ENCODE assay signal across 2 cellular contexts in the genomic region with DNA sequence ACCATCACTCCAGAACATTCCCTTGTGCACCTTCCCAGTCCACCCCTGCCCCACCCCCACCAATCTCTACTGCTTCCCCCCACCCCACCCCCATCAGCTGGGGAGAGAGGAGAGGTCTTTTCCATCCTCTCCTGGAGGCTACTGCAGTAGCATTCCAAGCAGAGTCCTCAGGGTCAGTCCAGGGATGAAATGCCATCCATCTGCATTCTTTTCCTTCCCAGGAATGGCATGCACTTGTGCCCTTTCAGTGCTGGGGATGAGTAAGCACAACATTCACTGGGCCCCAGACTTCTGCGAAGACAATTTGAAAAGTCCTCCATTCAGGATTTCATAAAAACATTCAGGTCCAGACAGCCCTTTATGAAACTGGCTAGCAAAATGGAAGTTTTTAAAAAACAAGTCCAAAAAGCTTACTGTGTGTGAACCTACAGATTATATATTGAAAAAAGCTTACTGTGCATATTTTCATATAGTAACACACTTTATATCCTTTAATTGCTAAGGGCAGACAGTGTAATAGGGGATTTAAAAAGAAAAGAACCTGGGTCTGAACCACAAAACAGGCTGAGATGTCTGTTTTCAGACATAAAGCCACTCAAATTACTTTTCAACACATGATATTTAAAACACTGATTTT.
TF ChIP-seq lines count a peak whose summit lies in the region.

No MANE protein-coding gene starts in this region.

TF ChIP-seq in Ishikawa, 13 proteins besides CTCF, POLR2A, EP300 and RAD21 (continued from another document):
- TF ChIP-seq FOXM1 (IDR thresholded peaks at IDR 0.05; ENCODE audit: borderline replicate concordance, low read depth) = no peak
- TF ChIP-seq TCF12 (IDR thresholded peaks at IDR 0.05; ENCODE audit: low read depth) = 0 out of 2 replicates have a peak, but pooled peaks have one; percentile 18
- TF ChIP-seq CREB1 (IDR thresholded peaks at IDR 0.05; ENCODE audit: low read depth) = no peak
- no peak for TF ChIP-seq NFIC (IDR thresholded peaks at IDR 0.05)
- TF ChIP-seq TAF1 (IDR thresholded peaks at IDR 0.05; ENCODE audit: low read depth) = no peak
- TF ChIP-seq, protein P1, sequence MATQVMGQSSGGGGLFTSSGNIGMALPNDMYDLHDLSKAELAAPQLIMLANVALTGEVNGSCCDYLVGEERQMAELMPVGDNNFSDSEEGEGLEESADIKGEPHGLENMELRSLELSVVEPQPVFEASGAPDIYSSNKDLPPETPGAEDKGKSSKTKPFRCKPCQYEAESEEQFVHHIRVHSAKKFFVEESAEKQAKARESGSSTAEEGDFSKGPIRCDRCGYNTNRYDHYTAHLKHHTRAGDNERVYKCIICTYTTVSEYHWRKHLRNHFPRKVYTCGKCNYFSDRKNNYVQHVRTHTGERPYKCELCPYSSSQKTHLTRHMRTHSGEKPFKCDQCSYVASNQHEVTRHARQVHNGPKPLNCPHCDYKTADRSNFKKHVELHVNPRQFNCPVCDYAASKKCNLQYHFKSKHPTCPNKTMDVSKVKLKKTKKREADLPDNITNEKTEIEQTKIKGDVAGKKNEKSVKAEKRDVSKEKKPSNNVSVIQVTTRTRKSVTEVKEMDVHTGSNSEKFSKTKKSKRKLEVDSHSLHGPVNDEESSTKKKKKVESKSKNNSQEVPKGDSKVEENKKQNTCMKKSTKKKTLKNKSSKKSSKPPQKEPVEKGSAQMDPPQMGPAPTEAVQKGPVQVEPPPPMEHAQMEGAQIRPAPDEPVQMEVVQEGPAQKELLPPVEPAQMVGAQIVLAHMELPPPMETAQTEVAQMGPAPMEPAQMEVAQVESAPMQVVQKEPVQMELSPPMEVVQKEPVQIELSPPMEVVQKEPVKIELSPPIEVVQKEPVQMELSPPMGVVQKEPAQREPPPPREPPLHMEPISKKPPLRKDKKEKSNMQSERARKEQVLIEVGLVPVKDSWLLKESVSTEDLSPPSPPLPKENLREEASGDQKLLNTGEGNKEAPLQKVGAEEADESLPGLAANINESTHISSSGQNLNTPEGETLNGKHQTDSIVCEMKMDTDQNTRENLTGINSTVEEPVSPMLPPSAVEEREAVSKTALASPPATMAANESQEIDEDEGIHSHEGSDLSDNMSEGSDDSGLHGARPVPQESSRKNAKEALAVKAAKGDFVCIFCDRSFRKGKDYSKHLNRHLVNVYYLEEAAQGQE (IDR thresholded peaks at IDR 0.05; ENCODE audit: low read depth) = no peak
- no peak for TF ChIP-seq EGR1 (IDR thresholded peaks at IDR 0.05)
- TF ChIP-seq CEBPB (IDR thresholded peaks at IDR 0.05) = no peak

TF ChIP-seq in HepG2, 621 proteins besides CTCF, POLR2A, EP300 and RAD21 (continued from another document):
- TF ChIP-seq PAF1 (CRISPR knock-in tag; IDR thresholded peaks at IDR 0.05) (no peak), ZNF296 (CRISPR knock-in tag; conservative IDR thresholded peaks at IDR 0.05) (no peak), MAFF (IDR thresholded peaks at IDR 0.05; ENCODE audit: low read depth, low read length) (peak; percentile 95), JARID2 (CRISPR knock-in tag; IDR thresholded peaks at IDR 0.05; ENCODE audit: insufficient replicate concordance) (no peak), SMARCE1 (IDR thresholded peaks at IDR 0.05; ENCODE audit: borderline replicate concordance) (no peak), NFE2 (CRISPR knock-in tag; IDR thresholded peaks at IDR 0.05) (peak; percentile 66; the same call in 1 of the 2 replicates), TEAD3 (CRISPR knock-in tag; optimal IDR thresholded peaks at IDR 0.05; ENCODE audit: borderline replicate concordance) (peak; percentile 88), NR2F6 (IDR thresholded peaks at IDR 0.05) (no peak), NR2F6 (CRISPR knock-in tag; IDR thresholded peaks at IDR 0.05) (0 out of 2 replicates have a peak, but pooled peaks have one; percentile 11)
- TF ChIP-seq, protein P2, sequence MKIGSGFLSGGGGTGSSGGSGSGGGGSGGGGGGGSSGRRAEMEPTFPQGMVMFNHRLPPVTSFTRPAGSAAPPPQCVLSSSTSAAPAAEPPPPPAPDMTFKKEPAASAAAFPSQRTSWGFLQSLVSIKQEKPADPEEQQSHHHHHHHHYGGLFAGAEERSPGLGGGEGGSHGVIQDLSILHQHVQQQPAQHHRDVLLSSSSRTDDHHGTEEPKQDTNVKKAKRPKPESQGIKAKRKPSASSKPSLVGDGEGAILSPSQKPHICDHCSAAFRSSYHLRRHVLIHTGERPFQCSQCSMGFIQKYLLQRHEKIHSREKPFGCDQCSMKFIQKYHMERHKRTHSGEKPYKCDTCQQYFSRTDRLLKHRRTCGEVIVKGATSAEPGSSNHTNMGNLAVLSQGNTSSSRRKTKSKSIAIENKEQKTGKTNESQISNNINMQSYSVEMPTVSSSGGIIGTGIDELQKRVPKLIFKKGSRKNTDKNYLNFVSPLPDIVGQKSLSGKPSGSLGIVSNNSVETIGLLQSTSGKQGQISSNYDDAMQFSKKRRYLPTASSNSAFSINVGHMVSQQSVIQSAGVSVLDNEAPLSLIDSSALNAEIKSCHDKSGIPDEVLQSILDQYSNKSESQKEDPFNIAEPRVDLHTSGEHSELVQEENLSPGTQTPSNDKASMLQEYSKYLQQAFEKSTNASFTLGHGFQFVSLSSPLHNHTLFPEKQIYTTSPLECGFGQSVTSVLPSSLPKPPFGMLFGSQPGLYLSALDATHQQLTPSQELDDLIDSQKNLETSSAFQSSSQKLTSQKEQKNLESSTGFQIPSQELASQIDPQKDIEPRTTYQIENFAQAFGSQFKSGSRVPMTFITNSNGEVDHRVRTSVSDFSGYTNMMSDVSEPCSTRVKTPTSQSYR (CRISPR knock-in tag; IDR thresholded peaks at IDR 0.05; ENCODE audit: borderline replicate concordance) = peak; percentile 34; the same call in 1 of the 2 replicates
TF ChIP-seq in HepG2: peak in this region for 8.
